22 cellular contexts compared by ENCODE assay signal in genomic region chr3:14646150-14646573, GRCh38. TPM values are rescaled to one million over a fixed set of nuclear protein-coding genes. Genes with fewer than 3 reads are reported as not detected.
"Had no signal": no experiment of that assay in that cellular context is flagged by ENCODE, and none has a peak within 500 bp of the region (broad histone marks: within the 10 kb centered on the region; RNA-seq: fewer than 3 reads in every experiment).

No MANE protein-coding gene starts in this region.

- H3K4me2 ChIP-seq: KMS-11 had no signal

- ATAC-seq: HepG2 had no signal

- H3K27me3 ChIP-seq: SJSA1 had no signal

- H3K27ac ChIP-seq: KMS-11, SJSA1, SK-N-MC had no signal

- H3K4me3 ChIP-seq: SJSA1, SK-N-MC had no signal

- H3K36me3 ChIP-seq: SJSA1 had no signal

- DNase-seq: IMR-90, Kasumi-1, MV-4-11, NCI-H1092, NCI-H1105 treated with DMSO at 0.1 percent for 48 hours, NCI-H1417 treated with DMSO at 0.1 percent for 48 hours, NCI-H146, NCI-H1694 treated with DMSO at 0.1 percent for 48 hours, NCI-H2029, NCI-H2081 treated with DMSO at 0.1 percent for 48 hours, NCI-H2171 treated with DMSO at 0.1 percent for 48 hours, NCI-H345, NCI-H446 treated with DMSO at 0.1 percent for 48 hours, NCI-H510A treated with DMSO at 0.1 percent for 48 hours, NCI-H526, Right ventricle myocardium superior, RPMI8226 had no signal

RNA-seq across cellular contexts. Expression of gene C3orf20, which starts 28.8 kb away (rescaled TPM):
- total RNA-seq: IMR-90, MCF 10A, Right ventricle myocardium superior, SJSA1 had no signal
- polyA plus RNA-seq: IMR-90 had no signal
